ENCODE assay signal across 2 cellular contexts in the genomic region with DNA sequence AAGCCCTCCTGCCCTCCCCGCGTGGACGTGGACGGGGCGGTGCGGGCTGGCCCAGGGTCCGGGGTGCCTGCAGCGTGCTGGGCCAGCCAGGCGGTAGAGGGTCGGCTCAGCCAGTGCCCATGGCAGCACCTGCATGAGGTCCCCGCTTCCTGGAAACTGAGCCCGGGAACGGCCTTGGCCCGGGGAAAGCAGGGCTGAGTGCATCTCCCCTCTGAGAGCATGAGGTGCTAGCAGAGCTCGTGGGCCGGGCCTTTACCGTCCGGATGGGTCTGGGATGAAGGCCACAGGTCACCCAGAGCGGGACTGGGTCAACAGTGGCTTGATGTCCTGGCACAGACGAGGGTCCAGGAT.
TF ChIP-seq lines count a peak whose summit lies in the region.

No MANE protein-coding gene starts in this region.

TF ChIP-seq in GM23338, 12 proteins besides CTCF, POLR2A, EP300 and RAD21:
- TF ChIP-seq JUNB (IDR thresholded peaks at IDR 0.05; ENCODE audit: unreplicated experiment) = no peak
- no peak for TF ChIP-seq EZH2phosphoT487 (IDR thresholded peaks at IDR 0.05; ENCODE audit: unreplicated experiment)
- TF ChIP-seq CREB1 (CRISPR knock-in tag; IDR thresholded peaks at IDR 0.05; ENCODE audit: low read depth) = no peak
- no peak for TF ChIP-seq STAT1 (IDR thresholded peaks at IDR 0.05; ENCODE audit: unreplicated experiment)
- TF ChIP-seq, protein P1, sequence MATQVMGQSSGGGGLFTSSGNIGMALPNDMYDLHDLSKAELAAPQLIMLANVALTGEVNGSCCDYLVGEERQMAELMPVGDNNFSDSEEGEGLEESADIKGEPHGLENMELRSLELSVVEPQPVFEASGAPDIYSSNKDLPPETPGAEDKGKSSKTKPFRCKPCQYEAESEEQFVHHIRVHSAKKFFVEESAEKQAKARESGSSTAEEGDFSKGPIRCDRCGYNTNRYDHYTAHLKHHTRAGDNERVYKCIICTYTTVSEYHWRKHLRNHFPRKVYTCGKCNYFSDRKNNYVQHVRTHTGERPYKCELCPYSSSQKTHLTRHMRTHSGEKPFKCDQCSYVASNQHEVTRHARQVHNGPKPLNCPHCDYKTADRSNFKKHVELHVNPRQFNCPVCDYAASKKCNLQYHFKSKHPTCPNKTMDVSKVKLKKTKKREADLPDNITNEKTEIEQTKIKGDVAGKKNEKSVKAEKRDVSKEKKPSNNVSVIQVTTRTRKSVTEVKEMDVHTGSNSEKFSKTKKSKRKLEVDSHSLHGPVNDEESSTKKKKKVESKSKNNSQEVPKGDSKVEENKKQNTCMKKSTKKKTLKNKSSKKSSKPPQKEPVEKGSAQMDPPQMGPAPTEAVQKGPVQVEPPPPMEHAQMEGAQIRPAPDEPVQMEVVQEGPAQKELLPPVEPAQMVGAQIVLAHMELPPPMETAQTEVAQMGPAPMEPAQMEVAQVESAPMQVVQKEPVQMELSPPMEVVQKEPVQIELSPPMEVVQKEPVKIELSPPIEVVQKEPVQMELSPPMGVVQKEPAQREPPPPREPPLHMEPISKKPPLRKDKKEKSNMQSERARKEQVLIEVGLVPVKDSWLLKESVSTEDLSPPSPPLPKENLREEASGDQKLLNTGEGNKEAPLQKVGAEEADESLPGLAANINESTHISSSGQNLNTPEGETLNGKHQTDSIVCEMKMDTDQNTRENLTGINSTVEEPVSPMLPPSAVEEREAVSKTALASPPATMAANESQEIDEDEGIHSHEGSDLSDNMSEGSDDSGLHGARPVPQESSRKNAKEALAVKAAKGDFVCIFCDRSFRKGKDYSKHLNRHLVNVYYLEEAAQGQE (IDR thresholded peaks at IDR 0.05; ENCODE audit: unreplicated experiment) = no peak
- no peak for TF ChIP-seq NANOG (IDR thresholded peaks at IDR 0.05; ENCODE audit: borderline replicate concordance)
- TF ChIP-seq POLR2AphosphoS5 (IDR thresholded peaks at IDR 0.05; ENCODE audit: low read depth) = no peak
- TF ChIP-seq, protein P2, sequence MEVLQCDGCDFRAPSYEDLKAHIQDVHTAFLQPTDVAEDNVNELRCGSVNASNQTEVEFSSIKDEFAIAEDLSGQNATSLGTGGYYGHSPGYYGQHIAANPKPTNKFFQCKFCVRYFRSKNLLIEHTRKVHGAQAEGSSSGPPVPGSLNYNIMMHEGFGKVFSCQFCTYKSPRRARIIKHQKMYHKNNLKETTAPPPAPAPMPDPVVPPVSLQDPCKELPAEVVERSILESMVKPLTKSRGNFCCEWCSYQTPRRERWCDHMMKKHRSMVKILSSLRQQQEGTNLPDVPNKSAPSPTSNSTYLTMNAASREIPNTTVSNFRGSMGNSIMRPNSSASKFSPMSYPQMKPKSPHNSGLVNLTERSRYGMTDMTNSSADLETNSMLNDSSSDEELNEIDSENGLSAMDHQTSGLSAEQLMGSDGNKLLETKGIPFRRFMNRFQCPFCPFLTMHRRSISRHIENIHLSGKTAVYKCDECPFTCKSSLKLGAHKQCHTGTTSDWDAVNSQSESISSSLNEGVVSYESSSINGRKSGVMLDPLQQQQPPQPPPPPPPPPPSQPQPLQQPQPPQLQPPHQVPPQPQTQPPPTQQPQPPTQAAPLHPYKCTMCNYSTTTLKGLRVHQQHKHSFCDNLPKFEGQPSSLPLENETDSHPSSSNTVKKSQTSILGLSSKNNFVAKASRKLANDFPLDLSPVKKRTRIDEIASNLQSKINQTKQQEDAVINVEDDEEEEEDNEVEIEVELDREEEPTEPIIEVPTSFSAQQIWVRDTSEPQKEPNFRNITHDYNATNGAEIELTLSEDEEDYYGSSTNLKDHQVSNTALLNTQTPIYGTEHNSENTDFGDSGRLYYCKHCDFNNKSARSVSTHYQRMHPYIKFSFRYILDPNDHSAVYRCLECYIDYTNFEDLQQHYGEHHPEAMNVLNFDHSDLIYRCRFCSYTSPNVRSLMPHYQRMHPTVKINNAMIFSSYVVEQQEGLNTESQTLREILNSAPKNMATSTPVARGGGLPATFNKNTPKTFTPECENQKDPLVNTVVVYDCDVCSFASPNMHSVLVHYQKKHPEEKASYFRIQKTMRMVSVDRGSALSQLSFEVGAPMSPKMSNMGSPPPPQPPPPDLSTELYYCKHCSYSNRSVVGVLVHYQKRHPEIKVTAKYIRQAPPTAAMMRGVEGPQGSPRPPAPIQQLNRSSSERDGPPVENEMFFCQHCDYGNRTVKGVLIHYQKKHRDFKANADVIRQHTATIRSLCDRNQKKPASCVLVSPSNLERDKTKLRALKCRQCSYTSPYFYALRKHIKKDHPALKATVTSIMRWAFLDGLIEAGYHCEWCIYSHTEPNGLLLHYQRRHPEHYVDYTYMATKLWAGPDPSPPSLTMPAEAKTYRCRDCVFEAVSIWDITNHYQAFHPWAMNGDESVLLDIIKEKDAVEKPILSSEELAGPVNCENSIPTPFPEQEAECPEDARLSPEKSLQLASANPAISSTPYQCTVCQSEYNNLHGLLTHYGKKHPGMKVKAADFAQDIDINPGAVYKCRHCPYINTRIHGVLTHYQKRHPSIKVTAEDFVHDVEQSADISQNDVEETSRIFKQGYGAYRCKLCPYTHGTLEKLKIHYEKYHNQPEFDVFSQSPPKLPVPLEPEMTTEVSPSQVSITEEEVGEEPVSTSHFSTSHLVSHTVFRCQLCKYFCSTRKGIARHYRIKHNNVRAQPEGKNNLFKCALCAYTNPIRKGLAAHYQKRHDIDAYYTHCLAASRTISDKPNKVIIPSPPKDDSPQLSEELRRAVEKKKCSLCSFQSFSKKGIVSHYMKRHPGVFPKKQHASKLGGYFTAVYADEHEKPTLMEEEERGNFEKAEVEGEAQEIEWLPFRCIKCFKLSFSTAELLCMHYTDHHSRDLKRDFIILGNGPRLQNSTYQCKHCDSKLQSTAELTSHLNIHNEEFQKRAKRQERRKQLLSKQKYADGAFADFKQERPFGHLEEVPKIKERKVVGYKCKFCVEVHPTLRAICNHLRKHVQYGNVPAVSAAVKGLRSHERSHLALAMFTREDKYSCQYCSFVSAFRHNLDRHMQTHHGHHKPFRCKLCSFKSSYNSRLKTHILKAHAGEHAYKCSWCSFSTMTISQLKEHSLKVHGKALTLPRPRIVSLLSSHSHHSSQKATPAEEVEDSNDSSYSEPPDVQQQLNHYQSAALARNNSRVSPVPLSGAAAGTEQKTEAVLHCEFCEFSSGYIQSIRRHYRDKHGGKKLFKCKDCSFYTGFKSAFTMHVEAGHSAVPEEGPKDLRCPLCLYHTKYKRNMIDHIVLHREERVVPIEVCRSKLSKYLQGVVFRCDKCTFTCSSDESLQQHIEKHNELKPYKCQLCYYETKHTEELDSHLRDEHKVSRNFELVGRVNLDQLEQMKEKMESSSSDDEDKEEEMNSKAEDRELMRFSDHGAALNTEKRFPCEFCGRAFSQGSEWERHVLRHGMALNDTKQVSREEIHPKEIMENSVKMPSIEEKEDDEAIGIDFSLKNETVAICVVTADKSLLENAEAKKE (CRISPR knock-in tag; IDR thresholded peaks at IDR 0.05) = no peak
- TF ChIP-seq, protein P3, sequence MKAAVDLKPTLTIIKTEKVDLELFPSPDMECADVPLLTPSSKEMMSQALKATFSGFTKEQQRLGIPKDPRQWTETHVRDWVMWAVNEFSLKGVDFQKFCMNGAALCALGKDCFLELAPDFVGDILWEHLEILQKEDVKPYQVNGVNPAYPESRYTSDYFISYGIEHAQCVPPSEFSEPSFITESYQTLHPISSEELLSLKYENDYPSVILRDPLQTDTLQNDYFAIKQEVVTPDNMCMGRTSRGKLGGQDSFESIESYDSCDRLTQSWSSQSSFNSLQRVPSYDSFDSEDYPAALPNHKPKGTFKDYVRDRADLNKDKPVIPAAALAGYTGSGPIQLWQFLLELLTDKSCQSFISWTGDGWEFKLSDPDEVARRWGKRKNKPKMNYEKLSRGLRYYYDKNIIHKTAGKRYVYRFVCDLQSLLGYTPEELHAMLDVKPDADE (IDR thresholded peaks at IDR 0.05) = no peak
- TF ChIP-seq ZNF331 (CRISPR knock-in tag; IDR thresholded peaks at IDR 0.05; ENCODE audit: low read depth) = no peak

TF ChIP-seq in H1, 55 proteins besides CTCF, POLR2A, EP300 and RAD21:
- TF ChIP-seq FOSL1 (IDR thresholded peaks at IDR 0.05; ENCODE audit: insufficient read depth, low read depth, low read length) (no peak), JUN (IDR thresholded peaks at IDR 0.05; ENCODE audit: low read depth, low read length) (no peak), CREB1 (IDR thresholded peaks at IDR 0.05) (no peak), GABPA (IDR thresholded peaks at IDR 0.05; ENCODE audit: borderline replicate concordance, insufficient read depth, low read length) (no peak), EGR1 (IDR thresholded peaks at IDR 0.05; ENCODE audit: borderline replicate concordance, low read depth, low read length) (no peak), CHD2 (IDR thresholded peaks at IDR 0.05; ENCODE audit: low read length) (no peak), TCF12 (IDR thresholded peaks at IDR 0.05; ENCODE audit: low read depth, low read length) (no peak), SAP30 (IDR thresholded peaks at IDR 0.05; ENCODE audit: insufficient read depth, insufficient replicate concordance, low read length) (no peak), GTF2F1 (IDR thresholded peaks at IDR 0.05; ENCODE audit: borderline replicate concordance, low read depth, low read length) (no peak), POLR2AphosphoS5 (IDR thresholded peaks at IDR 0.05; ENCODE audit: low read depth, low read length) (no peak), RBBP5 (IDR thresholded peaks at IDR 0.05; ENCODE audit: borderline replicate concordance, low read depth, low read length) (no peak), SIN3A (conservative IDR thresholded peaks at IDR 0.05 in 1 of 2, IDR thresholded peaks at IDR 0.05 in 1 of 2; ENCODE audit: low read depth in 1 of 2, low read length in 2 of 2) (no peak)
